8 cellular contexts compared by ENCODE assay signal in genomic region chr10:117373848-117374505, GRCh38. TPM values are rescaled to one million over a fixed set of nuclear protein-coding genes. Genes with fewer than 3 reads are reported as not detected.
DNase-seq lines count a peak whose midpoint lies in the region; ATAC-seq and TF ChIP-seq lines count a peak whose summit lies in the region.

No MANE protein-coding gene starts in this region.

- peak; percentile 21 for DNase-seq in HFFc6
- peak; percentile 45 for DNase-seq in RWPE1 (ENCODE audit: low spot score)
- peak; percentile 55 for DNase-seq in amniotic epithelial cell (ENCODE audit: low read depth)
- peak; percentile 49 to 70 (median 66) for DNase-seq in right cardiac atrium
- no peak for DNase-seq in HPDE6-E6E7 (ENCODE audit: extremely low spot score)
- no peak for DNase-seq in GOT3 (lab: John Stamatoyannopoulos, UW)

- H3K9me3 Mint-ChIP-seq in HFFc6 = no peaks in the 10 kb centered on the region

- peak overlapping the region; percentile 78 for H3K27ac ChIP-seq in RWPE1
- no peak overlapping the region for H3K27ac ChIP-seq in right cardiac atrium (ENCODE audit: low read length)
- H3K27ac ChIP-seq in rectal smooth muscle tissue (ENCODE audit: low read depth, low read length) = peak overlapping the region; percentile 90

- no peaks in the 10 kb centered on the region for H3K9me3 ChIP-seq in ES-I3 (ENCODE audit: control insufficient read depth, insufficient read depth, low read length)
- H3K9me3 ChIP-seq in right cardiac atrium (ENCODE audit: control insufficient read depth, low read length) = no peaks in the 10 kb centered on the region

- peak; percentile 19 to 22 for ATAC-seq in right cardiac atrium

- H3K36me3 ChIP-seq in ES-I3 (ENCODE audit: insufficient read depth, low read length) (no peaks in the 10 kb centered on the region), rectal smooth muscle tissue (ENCODE audit: control insufficient read depth, insufficient read depth, low read length) (no peaks in the 10 kb centered on the region)

- H3K9ac ChIP-seq in ES-I3 (ENCODE audit: low read depth, low read length) (peak overlapping the region; percentile 74; the same call in 1 of the 2 replicates), rectal smooth muscle tissue (ENCODE audit: low read length) (peak overlapping the region; percentile 59)

- POLR2A ChIA-PET in RWPE1 (lab: Yijun Ruan, JAX; ENCODE audit: low non-redundant PET) = interaction anchor here (0.5 kb wide), 1 partner anchor 81 kb away, joined by 7 read pairs; no protein-coding TSS in a partner anchor

- peaks cover 1% of the 10 kb centered on the region; the same call in 1 of the 2 replicates for H3K27me3 Mint-ChIP-seq in HFFc6 (ENCODE audit: insufficient read depth)

- H3K4me3 Mint-ChIP-seq in HFFc6 = peak overlapping the region; percentile 95

- peak overlapping the region; percentile 83 for H3K4me3 ChIP-seq in right cardiac atrium (ENCODE audit: low read length)
- peak overlapping the region; percentile 95 for H3K4me3 ChIP-seq in rectal smooth muscle tissue (ENCODE audit: low read length)

- under 1% methylated on average over 31 of the region's 31 CpGs for WGBS in right cardiac atrium

- TF ChIP-seq CTCF in HFFc6 (IDR thresholded peaks at IDR 0.05) (no peak), RWPE1 (conservative IDR thresholded peaks at IDR 0.05; ENCODE audit: low read depth) (no peak)

- intact Hi-C loops in right cardiac atrium (cut with DNase I) = no loop called here

- H3K4me1 Mint-ChIP-seq in HFFc6 (ENCODE audit: low read depth) = peaks cover 41% of the 10 kb centered on the region

- no peaks in the 10 kb centered on the region for H3K36me3 Mint-ChIP-seq in HFFc6 (ENCODE audit: low read depth)

- peak overlapping the region; percentile 86 for H3K27ac Mint-ChIP-seq in HFFc6

- H3K27me3 ChIP-seq in right cardiac atrium (ENCODE audit: control insufficient read depth, insufficient read depth) (no peaks in the 10 kb centered on the region), rectal smooth muscle tissue (ENCODE audit: control insufficient read depth, insufficient read depth, low read length) (no peaks in the 10 kb centered on the region)

- CTCF ChIA-PET in RWPE1 (lab: Yijun Ruan, JAX) = interaction anchor here (0.6 to 1.0 kb wide), 3 partner anchors 8 to 157 kb away, joined by 4 to 7 read pairs (median 4); no protein-coding TSS in a partner anchor

- H3K4me1 ChIP-seq in ES-I3 (ENCODE audit: insufficient read depth, low read length) (no peaks in the 10 kb centered on the region; the same call in 1 of the 2 replicates), right cardiac atrium (ENCODE audit: control insufficient read depth, insufficient read depth, low read length) (peaks cover 3% of the 10 kb centered on the region), rectal smooth muscle tissue (ENCODE audit: control insufficient read depth, insufficient read depth, low read length) (peaks cover 7% of the 10 kb centered on the region)

RNA-seq across cellular contexts. Expression of gene PDZD8, which starts 1.3 kb away (rescaled TPM):
- total RNA-seq in HFFc6 (2021; fragmentation: NEBNext Ultra II Directional; extraction: Animal tissue kit (Norgen Biotek cat#: 25700)) = 10 to 100 TPM; 29.9 to 32.5 (median 31.5) TPM
- 10 to 100 TPM; 17.5 to 25.9 (median 24.4) TPM for total RNA-seq in right cardiac atrium
- 3.7 TPM for polyA plus RNA-seq in right cardiac atrium

Comparison
In these comparisons a context has a peak if more than half of its experiments do, and no peak if none do; other contexts are left out.
1. DNase-seq: peak in HFFc6 (single experiment), RWPE1 (single experiment), amniotic epithelial cell (single experiment) and right cardiac atrium (3 of 3); none in HPDE6-E6E7 (single experiment) and GOT3 (single experiment).